Comparison of ENCODE assay signal across 18 cellular contexts in the genomic region with DNA sequence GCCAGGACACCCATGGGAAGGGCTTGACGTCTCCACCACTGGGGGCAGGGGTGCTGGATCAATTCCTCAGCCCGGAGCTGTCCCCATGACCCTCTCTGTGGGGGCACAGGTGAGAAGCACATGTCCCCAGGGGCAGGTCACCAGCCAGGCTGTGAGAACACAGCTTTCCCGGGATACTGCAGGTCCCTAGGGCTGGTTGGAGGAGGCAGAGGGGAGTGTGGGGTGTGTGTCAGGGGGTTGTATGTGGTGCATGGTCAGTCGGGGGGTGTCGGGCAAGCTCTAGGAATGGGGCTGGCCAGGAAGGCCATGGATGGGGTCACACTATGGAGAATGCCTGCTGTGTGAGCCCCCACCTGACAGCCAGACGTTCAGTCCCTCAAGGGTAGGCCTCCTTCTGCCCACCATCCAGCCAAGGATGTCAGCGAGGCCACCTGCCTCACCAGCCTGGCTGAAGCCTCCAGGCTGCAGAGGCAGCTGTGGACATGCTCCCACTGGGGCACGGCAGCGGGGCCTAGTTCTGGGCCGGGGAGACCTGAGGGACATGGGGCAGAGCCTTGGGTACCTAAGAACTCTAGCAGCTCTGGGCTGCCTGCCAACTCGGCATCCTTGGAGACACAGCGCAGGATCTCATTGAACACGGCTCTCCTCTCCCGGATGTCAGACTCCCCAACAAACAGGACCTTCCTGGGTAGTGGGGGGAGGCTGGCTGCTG. TPM values are rescaled to one million over a fixed set of nuclear protein-coding genes. Genes with fewer than 3 reads are reported as not detected.
DNase-seq lines count a peak whose midpoint lies in the region; ATAC-seq and TF ChIP-seq lines count a peak whose summit lies in the region.
"Had no signal": no experiment of that assay in that cellular context is flagged by ENCODE, and none has a peak within 500 bp of the region (broad histone marks: within the 10 kb centered on the region; RNA-seq: fewer than 3 reads in every experiment).

No MANE protein-coding gene starts in this region.

- peaks cover 0 to 19% of the 10 kb centered on the region in 2 experiments; a peak in 1 of 4 replicates for H3K79me1 ChIP-seq in IMR-90 (ENCODE audit: low read depth in 1 of 2, low read length in 2 of 2)

- no peak overlapping the region for H2AK5ac ChIP-seq in IMR-90 (ENCODE audit: low read depth, low read length)

- no peak for DNase-seq in IMR-90
- no peak for DNase-seq in coronary artery (ENCODE audit: low spot score)
- DNase-seq in testis = peak; percentile 54
- DNase-seq in NCI-H2227 treated with DMSO at 0.1 percent for 48 hours (lab: John Stamatoyannopoulos, UW) = no peak
- no peak for DNase-seq in T-helper 9 cell
- DNase-seq: activated CD4-positive, alpha-beta memory T cell treated with anti-CD3 and anti-CD28 coated beads, Interleukin-2, amount 10 ng/mL, durations not matched to agents 7 days and 5 days; activated naive CD4-positive, alpha-beta T cell treated with anti-CD3 and anti-CD28 coated beads, Interleukin-2, amount 10 ng/mL, durations not matched to agents 7 days and 5 days; activated T-cell treated with anti-CD3 and anti-CD28 coated beads, Interleukin-2, amount 50 U/mL, for 1 hour; erythroblast; H7; NCI-H1930; NCI-H526; stimulated activated naive B cell treated with anti-CD40 and anti-IgM and Interleukin-4, amounts not matched to agents 10 μg/mL and 1 μg/mL and 100 μg/mL, for 72 hours had no signal

- no peak overlapping the region for H4K5ac ChIP-seq in IMR-90 (ENCODE audit: low read depth, low read length)

- no peak overlapping the region for H2BK20ac ChIP-seq in IMR-90 (ENCODE audit: low read depth, low read length)

- POLR2A ChIA-PET in IMR-90 (lab: Charles Lee; ENCODE audit: unreplicated experiment) = interaction anchor here (0.8 kb wide), 1 partner anchor 191 kb away, joined by 3 read pairs; no protein-coding TSS in a partner anchor

- no peak overlapping the region for H2AK9ac ChIP-seq in IMR-90 (replicated peaks; ENCODE audit: low read depth, low read length, poor library complexity)

- H2BK120ac ChIP-seq in IMR-90 (ENCODE audit: low read depth, low read length) = no peak overlapping the region

- no peak overlapping the region for H4K8ac ChIP-seq in IMR-90 (ENCODE audit: low read depth in 2 of 2, low read length in 2 of 2)

- no peak overlapping the region for H3K4me3 ChIP-seq in IMR-90 (ENCODE audit: insufficient read depth, low read depth, low read length)
- no peak overlapping the region for H3K4me3 ChIP-seq in coronary artery
- H3K4me3 ChIP-seq in testis = no peak overlapping the region
- H3K4me3 ChIP-seq: body of pancreas, MG63 had no signal

- H3K9me1 ChIP-seq in IMR-90 (ENCODE audit: insufficient read depth, low read length) = 0 out of 2 replicates have a peak, but pooled peaks cover 3% of the 10 kb centered on the region

- H3K4me1 ChIP-seq in IMR-90 (ENCODE audit: control insufficient read depth, insufficient read depth, low read length) (peaks cover 1% of the 10 kb centered on the region), testis (peaks cover 9% of the 10 kb centered on the region)

- H3K27ac ChIP-seq in IMR-90 (ENCODE audit: insufficient read depth, low read length) (no peak overlapping the region), coronary artery (peak overlapping the region; percentile 94 to 96), layer of hippocampus (ENCODE audit: low read depth, low read length) (peak overlapping the region; percentile 8), testis (no peak overlapping the region)
- H3K27ac ChIP-seq: body of pancreas had no signal

- H2BK15ac ChIP-seq in IMR-90 (ENCODE audit: low read depth, low read length) = no peak overlapping the region

- no peak overlapping the region for H3K4ac ChIP-seq in IMR-90 (ENCODE audit: low read depth, low read length)

- TF ChIP-seq CTCF in IMR-90 (conservative IDR thresholded peaks at IDR 0.05; ENCODE audit: low read depth, low read length) = no peak
- no peak for TF ChIP-seq CTCF in coronary artery (IDR thresholded peaks at IDR 0.05)
- TF ChIP-seq CTCF in testis (IDR thresholded peaks at IDR 0.05) = no peak

- H2AFZ ChIP-seq in IMR-90 (replicated peaks; ENCODE audit: low read length, poor library complexity) = peak overlapping the region; percentile 47

- dilution Hi-C loops in IMR-90 (cut with HindIII; ENCODE audit: low sequenced_read_pairs, unreplicated experiment) = loop anchor here (25.0 kb wide), 1 partner anchor 253 kb away; no protein-coding TSS in a partner anchor

- no peak overlapping the region for H3K56ac ChIP-seq in IMR-90 (ENCODE audit: extremely low read depth, insufficient read depth, low read length)

- H4K91ac ChIP-seq in IMR-90 (ENCODE audit: insufficient read depth, low read depth, low read length) = no peak overlapping the region

- intact Hi-C loops in IMR-90 (cut with micrococcal nuclease) (no loop called here), testis (cut with DNase I; ENCODE audit: low total_unique reads) (no loop called here)

- no peak for TF ChIP-seq RAD21 in IMR-90 (IDR thresholded peaks at IDR 0.05; ENCODE audit: low read length)

- CTCF ChIA-PET in IMR-90 (lab: Yijun Ruan, JAX) = no interaction called here

- no peak overlapping the region for H3K14ac ChIP-seq in IMR-90 (replicated peaks; ENCODE audit: low read depth, low read length)

- 80% methylated on average over 1 of the region's 14 CpGs; no CpG with 5 or more reads in 1 of the 2 experiments for WGBS in IMR-90 (ENCODE audit: extremely low coverage in 2 of 2, insufficient read length in 1 of 2), 2 experiments
- WGBS in testis, 2 donors = 65 to 89% methylated on average over 4 to 14 of the region's 14 CpGs

- H3K23ac ChIP-seq in IMR-90 (ENCODE audit: low read depth, low read length) = no peak overlapping the region

- no peak overlapping the region for H3K9ac ChIP-seq in IMR-90 (ENCODE audit: low read depth, low read length)

- in situ Hi-C loops in IMR-90 (cut with MboI; ENCODE audit: low sequenced_read_pairs) = loop anchor here (5.0 kb wide), 1 partner anchor 243 kb away; no protein-coding TSS in a partner anchor

- H3K27me3 ChIP-seq in IMR-90 (ENCODE audit: control insufficient read depth, insufficient read depth, low read length) = no peaks in the 10 kb centered on the region
- H3K27me3 ChIP-seq in layer of hippocampus (ENCODE audit: control insufficient read depth, insufficient read depth, low read length) = no peaks in the 10 kb centered on the region
- H3K27me3 ChIP-seq in testis = no peaks in the 10 kb centered on the region
- H3K27me3 ChIP-seq: body of pancreas, MG63 had no signal

- no peak for TF ChIP-seq POLR2A in IMR-90 (IDR thresholded peaks at IDR 0.05; ENCODE audit: low read depth, low read length)
- TF ChIP-seq POLR2A in testis (IDR thresholded peaks at IDR 0.05) = no peak

- no peak overlapping the region for H2BK5ac ChIP-seq in IMR-90 (ENCODE audit: low read depth, low read length, poor library complexity, severe bottlenecking)

- BruUV-seq in IMR-90 (replicated peaks; lab: Mats Ljungman, UMichigan) = no TSS peak

- H3K9me3 ChIP-seq in IMR-90 (ENCODE audit: control insufficient read depth, insufficient read depth, low read length) (no peaks in the 10 kb centered on the region), testis (no peaks in the 10 kb centered on the region)
- H3K9me3 ChIP-seq: body of pancreas, MG63 had no signal

- peaks cover 16% of the 10 kb centered on the region for H4K20me1 ChIP-seq in IMR-90 (ENCODE audit: insufficient read depth, low read length)

- H3K4me2 ChIP-seq in IMR-90 (ENCODE audit: low read depth, low read length) = no peak overlapping the region

- ATAC-seq in IMR-90 (ENCODE audit: low read depth) (no peak), HG02759 (IDR thresholded peaks at IDR 0.05; ENCODE audit: unreplicated experiment) (no peak), HG02973 (IDR thresholded peaks at IDR 0.05; ENCODE audit: unreplicated experiment) (no peak)
- ATAC-seq: body of pancreas; stimulated activated naive B cell treated with anti-CD40 and anti-IgM and Interleukin-4, amounts not matched to agents 10 μg/mL and 1 μg/mL and 100 μg/mL, for 72 hours had no signal

- no peak overlapping the region for H3K18ac ChIP-seq in IMR-90 (ENCODE audit: low read depth, low read length)

- H3K36me3 ChIP-seq in IMR-90 (ENCODE audit: control insufficient read depth, insufficient read depth, low read length) (peaks cover 35% of the 10 kb centered on the region; the same call in 1 of the 2 replicates), testis (ENCODE audit: low read depth, missing control alignments) (no peaks in the 10 kb centered on the region)
- H3K36me3 ChIP-seq: MG63 had no signal

TF ChIP-seq in IMR-90, 13 proteins besides CTCF, POLR2A, EP300 and RAD21:
- TF ChIP-seq FOS (IDR thresholded peaks at IDR 0.05; ENCODE audit: low read depth, low read length) (no peak), MXI1 (IDR thresholded peaks at IDR 0.05; ENCODE audit: borderline replicate concordance, low read depth, low read length) (no peak), MAZ (IDR thresholded peaks at IDR 0.05; ENCODE audit: borderline replicate concordance, low read depth, low read length) (no peak), RFX5 (IDR thresholded peaks at IDR 0.05; ENCODE audit: low read depth, low read length) (no peak), NFE2L2 (IDR thresholded peaks at IDR 0.05; ENCODE audit: low read depth, low read length) (no peak), MAFK (IDR thresholded peaks at IDR 0.05; ENCODE audit: low read depth, low read length) (no peak)
- TF ChIP-seq, protein P1, sequence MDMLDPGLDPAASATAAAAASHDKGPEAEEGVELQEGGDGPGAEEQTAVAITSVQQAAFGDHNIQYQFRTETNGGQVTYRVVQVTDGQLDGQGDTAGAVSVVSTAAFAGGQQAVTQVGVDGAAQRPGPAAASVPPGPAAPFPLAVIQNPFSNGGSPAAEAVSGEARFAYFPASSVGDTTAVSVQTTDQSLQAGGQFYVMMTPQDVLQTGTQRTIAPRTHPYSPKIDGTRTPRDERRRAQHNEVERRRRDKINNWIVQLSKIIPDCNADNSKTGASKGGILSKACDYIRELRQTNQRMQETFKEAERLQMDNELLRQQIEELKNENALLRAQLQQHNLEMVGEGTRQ (IDR thresholded peaks at IDR 0.05; ENCODE audit: low read depth, low read length) = no peak

RNA-seq across cellular contexts. Expression of a gene that starts 10.3 kb away (rescaled TPM):
- total RNA-seq in IMR-90 (2012; rRNA removed) = 9.0 and 10.3 TPM in 2 replicates
- polyA plus RNA-seq in IMR-90 (2012; rRNA removed) = 13.6 and 14.8 TPM in 2 replicates
- polyA plus RNA-seq in IMR-90 (2012; cell fraction: cytosol; rRNA removed) = 12.6 and 13.7 TPM in 2 replicates
- polyA plus RNA-seq in IMR-90 (2012; cell fraction: nucleus; rRNA removed; ENCODE audit: low replicate concordance) = 34.4 and 38.9 TPM in 2 replicates
- total RNA-seq in testis = 10 to 100 TPM; 23.5 to 31.6 TPM
- polyA plus RNA-seq in testis (ENCODE audit: insufficient read depth, low read depth, low replicate concordance) = 25.0 TPM

RNA-seq across cellular contexts. Expression of a gene that starts 26.4 kb away (rescaled TPM):
- total RNA-seq in IMR-90 (2012; rRNA removed) (under 0.01 TPM in 2 replicates), testis (1 to 10 TPM in 1 of 2 donors, under 1 TPM in 1; 0.62 to 1.1 TPM)
- polyA plus RNA-seq in IMR-90 (2012; rRNA removed) (0.02 TPM in 1 of 2 replicates, not detected in the other), testis (ENCODE audit: insufficient read depth, low read depth, low replicate concordance) (0.69 TPM)
- polyA plus RNA-seq in IMR-90 (2012; cell fraction: cytosol; rRNA removed) = under 0.01 and 0.01 TPM in 2 replicates
- 0.03 and 0.10 TPM in 2 replicates for polyA plus RNA-seq in IMR-90 (2012; cell fraction: nucleus; rRNA removed; ENCODE audit: low replicate concordance)
- total RNA-seq: activated CD4-positive, alpha-beta memory T cell treated with anti-CD3 and anti-CD28 coated beads, Interleukin-2, amount 10 ng/mL, durations not matched to agents 7 days and 5 days had no signal

Comparison
In these comparisons a context has a peak if more than half of its experiments do, and no peak if none do; other contexts are left out.
1. H3K27ac ChIP-seq: peak in coronary artery (2 of 2) and layer of hippocampus (single experiment); none in IMR-90 (single experiment) and testis (0 of 2).